ENCODE assay signal across 1 cellular context in genomic region chr7:47991270-47991669, GRCh38.
TF ChIP-seq lines count a peak whose summit lies in the region.

No MANE protein-coding gene starts in this region.

TF ChIP-seq in H1, 55 proteins besides CTCF, POLR2A, EP300 and RAD21:
- TF ChIP-seq SUZ12 (IDR thresholded peaks at IDR 0.05; ENCODE audit: low read length) (no peak), CBX8 (IDR thresholded peaks at IDR 0.05; ENCODE audit: borderline replicate concordance, low read depth, low read length) (no peak), NRF1 (IDR thresholded peaks at IDR 0.05; ENCODE audit: low read depth, low read length) (no peak), CHD1 (IDR thresholded peaks at IDR 0.05; ENCODE audit: low read depth, low read length) (no peak), CREB1 (IDR thresholded peaks at IDR 0.05) (no peak), GABPA (IDR thresholded peaks at IDR 0.05; ENCODE audit: borderline replicate concordance, insufficient read depth, low read length) (no peak)
